ENCODE assay signal across 1 cellular context in the genomic region with DNA sequence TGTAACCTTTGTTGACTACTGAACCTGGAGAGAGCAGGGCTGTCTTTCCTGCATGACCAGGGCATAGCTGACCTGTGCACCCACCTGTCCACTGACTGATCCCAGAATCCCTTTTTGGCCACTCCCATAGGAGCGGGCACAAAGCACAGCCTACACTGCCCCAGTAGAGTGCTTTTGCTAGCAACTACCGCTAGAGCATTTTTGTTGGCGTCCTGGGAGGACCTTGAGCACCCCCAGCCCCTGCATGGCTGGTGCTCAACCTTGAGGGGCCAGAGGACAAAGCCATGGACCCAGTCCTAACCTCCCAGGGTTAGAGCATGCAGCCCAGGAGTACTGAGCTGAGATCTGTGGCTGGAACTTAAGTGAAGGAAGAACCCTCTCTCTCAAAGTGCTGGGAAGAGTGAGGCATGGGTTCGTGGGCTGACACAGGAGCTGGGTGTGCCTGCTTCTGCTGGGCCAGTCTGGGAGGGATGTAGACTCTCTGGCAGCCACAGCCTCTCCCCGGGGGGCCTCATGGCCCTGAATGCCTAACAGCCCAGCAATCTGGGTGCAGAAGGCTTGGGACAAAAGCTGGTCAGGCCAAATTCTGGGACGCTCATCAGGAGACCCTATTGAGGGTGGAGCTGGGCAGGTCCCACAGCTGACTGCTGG.
TF ChIP-seq lines count a peak whose summit lies in the region.

No MANE protein-coding gene starts in this region.

TF ChIP-seq in A549, 52 proteins besides CTCF, POLR2A, EP300 and RAD21 (continued from another document):
- TF ChIP-seq GATA3 (IDR thresholded peaks at IDR 0.05; ENCODE audit: borderline replicate concordance): no peak
- no peak for TF ChIP-seq E2F6 (IDR thresholded peaks at IDR 0.05; ENCODE audit: borderline replicate concordance, low read depth)
TF ChIP-seq in A549: peak in this region for 0.
